17 cellular contexts compared by ENCODE assay signal in the genomic region with DNA sequence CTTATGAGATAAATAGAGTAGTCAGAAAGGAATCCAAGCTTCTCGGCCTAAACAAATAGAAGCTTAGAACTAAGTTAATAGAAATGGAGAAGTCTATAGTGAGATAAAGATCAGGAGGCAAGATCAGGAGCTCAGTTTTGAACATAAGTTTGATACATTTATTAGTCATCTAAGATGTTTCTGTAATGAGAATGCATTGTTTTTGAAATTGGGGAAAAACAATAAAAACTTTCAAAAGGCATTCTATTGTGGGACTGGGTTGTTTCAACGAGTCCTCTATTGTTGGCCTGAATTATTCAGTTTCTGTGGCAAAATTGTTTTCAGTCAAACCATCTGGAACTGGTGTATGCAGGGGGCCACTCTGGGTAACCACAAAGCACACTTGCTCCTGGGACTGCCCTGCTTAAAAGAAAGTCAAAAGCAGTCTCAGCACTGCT.
A peak's percentile ranks its signal among the peaks of the same experiment; 100 is the strongest.
DNase-seq lines count a peak whose midpoint lies in the region; ATAC-seq, FAIRE-seq and TF ChIP-seq lines count a peak whose summit lies in the region.
"Had no signal": no experiment of that assay in that cellular context is flagged by ENCODE, and none has a peak within 500 bp of the region (broad histone marks: within the 10 kb centered on the region; RNA-seq: fewer than 3 reads in every experiment).

No MANE protein-coding gene starts in this region.

- TF ChIP-seq POLR2A in Peyer's patch (IDR thresholded peaks at IDR 0.05): no peak

- H3K4me3 ChIP-seq in mesendoderm (ENCODE audit: low read length): no peak overlapping the region
- no peak overlapping the region for H3K4me3 ChIP-seq in Peyer's patch
- H3K4me3 ChIP-seq: body of pancreas, dorsolateral prefrontal cortex had no signal

- no CpG with 5 or more reads among the region's 2 CpGs for WGBS in mesendoderm (ENCODE audit: extremely low coverage, insufficient coverage, low lambda C conversion rate)

- H3K4ac ChIP-seq in mesendoderm (ENCODE audit: low read depth, low read length): no peak overlapping the region

- no peak for DNase-seq in mesendoderm
- DNase-seq in Peyer's patch: no peak
- DNase-seq in NCI-H187 (lab: John Stamatoyannopoulos, UW): no peak
- no peak for DNase-seq in frontal cortex (ENCODE audit: low spot score in 2 of 2)
- DNase-seq: activated CD4-positive, alpha-beta T cell treated with anti-CD3 and anti-CD28 coated beads, Interleukin-2, amount 50 U/mL, for 48 hours; body of pancreas; CD8-positive, alpha-beta memory T cell; dorsolateral prefrontal cortex; NCI-H1092; NCI-H510A treated with DMSO at 0.1 percent for 48 hours; occipital lobe had no signal

- no peaks in the 10 kb centered on the region for H3K36me3 ChIP-seq in mesendoderm (ENCODE audit: control insufficient read depth, insufficient read depth, low read length)
- no peaks in the 10 kb centered on the region for H3K36me3 ChIP-seq in Peyer's patch

- no peak overlapping the region for H2BK120ac ChIP-seq in mesendoderm (ENCODE audit: low read depth, low read length)

- no peak overlapping the region for H2AK5ac ChIP-seq in mesendoderm (ENCODE audit: low read length)

- H3K79me1 ChIP-seq in mesendoderm (ENCODE audit: low read length): no peaks in the 10 kb centered on the region

- no peaks in the 10 kb centered on the region for H3K27me3 ChIP-seq in mesendoderm (ENCODE audit: insufficient read depth, low read length, poor library complexity)
- no peaks in the 10 kb centered on the region for H3K27me3 ChIP-seq in Peyer's patch
- H3K27me3 ChIP-seq: body of pancreas, dorsolateral prefrontal cortex, foreskin keratinocyte had no signal

- H4K5ac ChIP-seq in mesendoderm (ENCODE audit: low read length): no peak overlapping the region

- H3K18ac ChIP-seq in mesendoderm (ENCODE audit: low read length): no peak overlapping the region

- H2BK5ac ChIP-seq in mesendoderm (ENCODE audit: low read length): no peak overlapping the region

- no peak for TF ChIP-seq CTCF in Peyer's patch (IDR thresholded peaks at IDR 0.05)

- H3K79me2 ChIP-seq in mesendoderm (ENCODE audit: control insufficient read depth, insufficient read depth, low read length): no peaks in the 10 kb centered on the region

- H3K27ac ChIP-seq in mesendoderm (ENCODE audit: low read depth, low read length) (no peak overlapping the region), Peyer's patch (no peak overlapping the region)
- H3K27ac ChIP-seq: body of pancreas, foreskin keratinocyte, RWPE1 had no signal

- H3K23ac ChIP-seq in mesendoderm (ENCODE audit: low read length): no peak overlapping the region

- no peak overlapping the region for H4K8ac ChIP-seq in mesendoderm (ENCODE audit: low read depth, low read length)

- no peaks in the 10 kb centered on the region for H3K9me3 ChIP-seq in Peyer's patch

- H3K4me1 ChIP-seq in mesendoderm (ENCODE audit: control insufficient read depth, low read depth, low read length) (no peaks in the 10 kb centered on the region), Peyer's patch (no peaks in the 10 kb centered on the region)
- H3K4me1 ChIP-seq: body of pancreas, foreskin keratinocyte had no signal

- H3K56ac ChIP-seq in mesendoderm (ENCODE audit: low read length): no peak overlapping the region

- H3K9ac ChIP-seq in mesendoderm (ENCODE audit: low read length): no peak overlapping the region

- ATAC-seq in GM18517 (IDR thresholded peaks at IDR 0.05; ENCODE audit: unreplicated experiment): peak; percentile 90
- peak; percentile 60 for ATAC-seq in GM21447 (IDR thresholded peaks at IDR 0.05; ENCODE audit: unreplicated experiment)
- peak; percentile 80 for ATAC-seq in HG03045 (IDR thresholded peaks at IDR 0.05; ENCODE audit: unreplicated experiment)
- ATAC-seq: body of pancreas, foreskin keratinocyte had no signal

- H2BK15ac ChIP-seq in mesendoderm (replicated peaks; ENCODE audit: low read depth): no peak overlapping the region

- FAIRE-seq in endometrium (lab: Jason Lieb, UNC) (peak; percentile 54), frontal cortex (lab: Jason Lieb, UNC) (no peak)

- H3K4me2 ChIP-seq in mesendoderm (ENCODE audit: low read length): no peak overlapping the region
